9 cellular contexts compared by ENCODE assay signal in genomic region chr4:83599183-83599582, GRCh38.
DNase-seq lines count a peak whose midpoint lies in the region; ATAC-seq, FAIRE-seq and TF ChIP-seq lines count a peak whose summit lies in the region.
"Had no signal": no experiment of that assay in that cellular context is flagged by ENCODE, and none has a peak within 500 bp of the region (broad histone marks: within the 10 kb centered on the region; RNA-seq: fewer than 3 reads in every experiment).

No MANE protein-coding gene starts in this region.

- no peak overlapping the region for H3K4me3 Mint-ChIP-seq in CD8-positive, alpha-beta memory T cell

- no peaks in the 10 kb centered on the region for H3K9me3 ChIP-seq in K562 (replicated peaks; ENCODE audit: control insufficient read depth, insufficient read depth, low read depth, low read length)
- no peaks in the 10 kb centered on the region for H3K9me3 ChIP-seq in CD8-positive, alpha-beta memory T cell (ENCODE audit: low read length)

- H3K4me2 ChIP-seq in K562 (ENCODE audit: insufficient read depth, low read length), result no peak overlapping the region

- in situ Hi-C loops in K562 (cut with MboI), result no loop called here

- CTCF ChIA-PET in K562 (lab: Yijun Ruan, JAX; ENCODE audit: low intra/inter-chr PET ratio), result no interaction called here
- CTCF ChIA-PET in CD8-positive, alpha-beta memory T cell (lab: Charles Lee), result interaction anchor here (1.2 to 1.3 kb wide), 3 partner anchors 10 to 94 kb away, joined by 3 read pairs; no protein-coding TSS in a partner anchor

- POLR2A ChIA-PET in K562 (lab: Yijun Ruan, JAX), result interaction anchor here (1.1 kb wide), 1 partner anchor 31 kb away, joined by 3 read pairs; no protein-coding TSS in a partner anchor
- POLR2A ChIA-PET in CD8-positive, alpha-beta memory T cell (lab: Charles Lee), result no interaction called here

- no peaks in the 10 kb centered on the region for H3K9me3 Mint-ChIP-seq in CD8-positive, alpha-beta memory T cell

- intact Hi-C loops in K562 (cut with micrococcal nuclease), result no loop called here

- no peaks in the 10 kb centered on the region for H3K4me1 ChIP-seq in K562 (replicated peaks in 1 of 2; ENCODE audit: control insufficient read depth in 2 of 2, insufficient read depth in 2 of 2, low read length in 2 of 2)
- H3K4me1 ChIP-seq in CD8-positive, alpha-beta memory T cell (ENCODE audit: insufficient read depth, low read length), result no peaks in the 10 kb centered on the region

- no peak for TF ChIP-seq POLR2A in K562 (conservative IDR thresholded peaks at IDR 0.05)

- no peak overlapping the region for H3K27ac ChIP-seq in K562 (ENCODE audit: extremely low read depth, low read depth, low read length)
- no peak overlapping the region for H3K27ac ChIP-seq in CD8-positive, alpha-beta memory T cell (ENCODE audit: low read depth, low read length)

- H3K79me2 ChIP-seq in K562 (ENCODE audit: control insufficient read depth, insufficient read depth, low read length), result no peaks in the 10 kb centered on the region

- ATAC-seq in GM19455 (IDR thresholded peaks at IDR 0.05; ENCODE audit: unreplicated experiment) (peak; percentile 69), K562 (peak; percentile 98), HG02610 (IDR thresholded peaks at IDR 0.05; ENCODE audit: unreplicated experiment) (no peak)

- peak overlapping the region; percentile 81 for H2AFZ ChIP-seq in K562 (ENCODE audit: low read depth, low read length)

- no peak overlapping the region for H3K9ac ChIP-seq in K562 (ENCODE audit: insufficient read depth in 1 of 2, low read depth in 2 of 2, low read length in 2 of 2)

- WGBS in K562 (ENCODE audit: insufficient coverage, low coverage, missing lambda C conversion rate), result 57% methylated on average over 1 of the region's 1 CpG

- no peak for FAIRE-seq in HTR-8/SVneo (lab: Jason Lieb, UNC)
- peak; percentile 92 for FAIRE-seq in K562 (lab: Jason Lieb, UNC)
- FAIRE-seq: islet of Langerhans had no signal

- peaks cover 7 to 25% (median 19%) of the 10 kb centered on the region in 3 donors for H3K36me3 Mint-ChIP-seq in CD8-positive, alpha-beta memory T cell

- no peaks in the 10 kb centered on the region for H3K9me1 ChIP-seq in K562 (ENCODE audit: control insufficient read depth, insufficient read depth, low read length)

- DNase-seq in A172 (ENCODE audit: low spot score) (peak; percentile 58), HTR-8/SVneo (ENCODE audit: insufficient read length, low spot score) (peak; percentile 17), K562 (ENCODE audit: extremely low read depth in 1 of 4, low spot score in 3 of 4) (peak; percentile 51 to 64 (median 56)), dedifferentiated amniotic fluid mesenchymal stem cell (ENCODE audit: extremely low spot score) (no peak), NCI-H187 treated with DMSO at 0.1 percent for 48 hours (lab: John Stamatoyannopoulos, UW) (no peak)
- DNase-seq in CD8-positive, alpha-beta memory T cell, result no peak

- H3K36me3 ChIP-seq in K562 (ENCODE audit: control insufficient read depth, insufficient read depth, low read length), result no peaks in the 10 kb centered on the region
- H3K36me3 ChIP-seq in CD8-positive, alpha-beta memory T cell (ENCODE audit: insufficient read depth, low read length), result no peaks in the 10 kb centered on the region

- H3K27ac Mint-ChIP-seq in CD8-positive, alpha-beta memory T cell, result no peak overlapping the region

- no TSS peak for BruUV-seq in K562 (replicated peaks; lab: Mats Ljungman, UMichigan)

- TF ChIP-seq CTCF in K562 (IDR thresholded peaks at IDR 0.05 in 2 of 3, conservative IDR thresholded peaks at IDR 0.05 in 1 of 3; ENCODE audit: insufficient read depth in 2 of 3, low read depth in 1 of 3, low read length in 3 of 3), result no peak

- H3K4me1 Mint-ChIP-seq in CD8-positive, alpha-beta memory T cell, result no peaks in the 10 kb centered on the region

- H3K27me3 ChIP-seq in K562 (ENCODE audit: control insufficient read depth in 2 of 2, insufficient read depth in 2 of 2, low read length in 2 of 2), result no peaks in the 10 kb centered on the region
- H3K27me3 ChIP-seq in CD8-positive, alpha-beta memory T cell (ENCODE audit: insufficient read depth, low read length, poor library complexity, severe bottlenecking), result no peaks in the 10 kb centered on the region

- no peaks in the 10 kb centered on the region for H4K20me1 ChIP-seq in K562 (replicated peaks; ENCODE audit: control insufficient read depth, insufficient read depth, low read length)

- TF ChIP-seq EP300 in K562 (IDR thresholded peaks at IDR 0.05; ENCODE audit: low read length), result no peak

- H3K4me3 ChIP-seq in K562, result no peak overlapping the region
- no peak overlapping the region for H3K4me3 ChIP-seq in CD8-positive, alpha-beta memory T cell (ENCODE audit: low read length)

- TF ChIP-seq RAD21 in K562 (CRISPR knock-in tag; conservative IDR thresholded peaks at IDR 0.05 in 1 of 2, IDR thresholded peaks at IDR 0.05 in 1 of 2), result no peak

- peaks cover 0 to 2% of the 10 kb centered on the region in 2 donors for H3K27me3 Mint-ChIP-seq in CD8-positive, alpha-beta memory T cell

TF ChIP-seq in K562, 482 proteins besides CTCF, POLR2A, EP300 and RAD21 (continues in another document):
- TF ChIP-seq HCFC1 (IDR thresholded peaks at IDR 0.05; ENCODE audit: low read depth, low read length), result peak; percentile 87
- peak; percentile 82 for TF ChIP-seq USF1 (CRISPR knock-in tag; IDR thresholded peaks at IDR 0.05)
- TF ChIP-seq PRPF4 (IDR thresholded peaks at IDR 0.05; ENCODE audit: insufficient read depth, low read depth, low read length, poor library complexity, severe bottlenecking), result no peak
- TF ChIP-seq TBP (optimal IDR thresholded peaks at IDR 0.05; ENCODE audit: low read depth, low read length), result peak; percentile 50
- TF ChIP-seq TEAD4 (IDR thresholded peaks at IDR 0.05; ENCODE audit: low read length), result peak; percentile 72
- TF ChIP-seq TEAD4 (CRISPR knock-in tag; IDR thresholded peaks at IDR 0.05; ENCODE audit: borderline replicate concordance), result no peak
- TF ChIP-seq KLF13 (tag; IDR thresholded peaks at IDR 0.05; ENCODE audit: borderline replicate concordance, low read depth), result no peak; the same call in 1 of the 2 replicates
- TF ChIP-seq MBD2 (IDR thresholded peaks at IDR 0.05; ENCODE audit: borderline replicate concordance, low read depth), result 0 out of 2 replicates have a peak, but pooled peaks have one; percentile 26
- peak in 1 of 3 experiments; percentile 86 for TF ChIP-seq YY1 (IDR thresholded peaks at IDR 0.05; ENCODE audit: borderline replicate concordance in 1 of 3, control insufficient read depth in 1 of 3, extremely low read depth in 1 of 3, insufficient read depth in 3 of 3, insufficient read length in 1 of 3, insufficient replicate concordance in 2 of 3, low read depth in 1 of 3, low read length in 2 of 3)
- no peak for TF ChIP-seq GATAD2B (IDR thresholded peaks at IDR 0.05; ENCODE audit: borderline replicate concordance)
- peak; percentile 72; the same call in 1 of the 2 replicates for TF ChIP-seq EHMT2 (IDR thresholded peaks at IDR 0.05)
- TF ChIP-seq TFE3 (CRISPR knock-in tag; IDR thresholded peaks at IDR 0.05), result peak; percentile 72
- peak; percentile 92 for TF ChIP-seq TOE1 (IDR thresholded peaks at IDR 0.05; ENCODE audit: borderline replicate concordance)
- TF ChIP-seq TOE1 (CRISPR knock-in tag; IDR thresholded peaks at IDR 0.05; ENCODE audit: borderline replicate concordance, low read depth), result no peak
- peak; percentile 14 for TF ChIP-seq NFYB (IDR thresholded peaks at IDR 0.05; ENCODE audit: extremely low read depth, insufficient read length)
- TF ChIP-seq TRIM24 (IDR thresholded peaks at IDR 0.05), result 0 out of 4 replicates have a peak, but pooled peaks of 1 of the 2 experiments have one; percentile 29
- TF ChIP-seq TEAD1 (CRISPR knock-in tag; IDR thresholded peaks at IDR 0.05), result 0 out of 4 replicates have a peak, but pooled peaks of 1 of the 2 experiments have one; percentile 29
- TF ChIP-seq ZC3H11A (IDR thresholded peaks at IDR 0.05; ENCODE audit: low read depth, low read length), result no peak
- TF ChIP-seq USF2 (CRISPR knock-in tag; IDR thresholded peaks at IDR 0.05), result peak; percentile 82
- TF ChIP-seq HIVEP1 (CRISPR knock-in tag; IDR thresholded peaks at IDR 0.05), result no peak
- peak; percentile 55 to 58; a peak in 3 of 4 replicates for TF ChIP-seq FOXK2 (conservative IDR thresholded peaks at IDR 0.05 in 1 of 2, IDR thresholded peaks at IDR 0.05 in 1 of 2; ENCODE audit: low read depth in 2 of 2)
- peak; percentile 67 to 68; a peak in 3 of 4 replicates for TF ChIP-seq SIX5 (IDR thresholded peaks at IDR 0.05; ENCODE audit: borderline replicate concordance in 1 of 2, insufficient read depth in 1 of 2, low read depth in 1 of 2, low read length in 2 of 2)
- peak in 1 of 2 experiments; percentile 91; a peak in 1 of 3 replicates for TF ChIP-seq CBX3 (IDR thresholded peaks at IDR 0.05; ENCODE audit: borderline replicate concordance in 1 of 2, low read length in 2 of 2)

Comparison
In these comparisons a context has a peak if more than half of its experiments do, and no peak if none do; other contexts are left out.
1. DNase-seq: peak in A172 (single experiment), HTR-8/SVneo (single experiment) and K562 (4 of 4); none in dedifferentiated amniotic fluid mesenchymal stem cell (single experiment), CD8-positive, alpha-beta memory T cell (0 of 5) and NCI-H187 treated with DMSO at 0.1 percent for 48 hours (single experiment).